Comparison of ENCODE assay signal across 12 cellular contexts in the genomic region with DNA sequence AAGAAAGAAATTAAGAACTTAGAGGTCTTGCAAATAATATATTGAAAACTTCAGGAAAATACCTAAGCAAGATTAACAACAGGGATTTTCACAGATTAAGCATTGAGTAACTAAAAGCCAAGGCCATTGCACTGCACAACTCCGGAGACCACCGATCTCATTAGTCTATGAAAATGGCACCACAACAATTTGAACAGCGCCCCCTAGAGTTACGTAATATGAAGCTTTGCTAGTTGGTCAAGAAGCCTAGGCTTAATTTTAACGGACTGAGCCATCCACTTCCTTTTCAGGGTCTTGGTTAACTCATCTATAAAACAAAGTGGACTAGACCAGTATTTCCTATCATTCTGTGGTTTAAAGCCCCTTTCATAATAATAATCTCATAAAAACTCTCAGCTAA. TPM values are rescaled to one million over a fixed set of nuclear protein-coding genes. Genes with fewer than 3 reads are reported as not detected.
A peak's percentile ranks its signal among the peaks of the same experiment; 100 is the strongest.
DNase-seq lines count a peak whose midpoint lies in the region; ATAC-seq and TF ChIP-seq lines count a peak whose summit lies in the region.
"Had no signal": no experiment of that assay in that cellular context is flagged by ENCODE, and none has a peak within 500 bp of the region (broad histone marks: within the 10 kb centered on the region; RNA-seq: fewer than 3 reads in every experiment).

No MANE protein-coding gene starts in this region.

- no peak for TF ChIP-seq POLR2A in esophagus muscularis mucosa (IDR thresholded peaks at IDR 0.05; ENCODE audit: low read depth)

- BruUV-seq in PC-3 (replicated peaks; lab: Mats Ljungman, UMichigan), result no TSS peak

- H3K4me2 ChIP-seq in PC-3 (ENCODE audit: low read length), result no peak overlapping the region

- H2AFZ ChIP-seq in PC-3 (ENCODE audit: low read length), result no peak overlapping the region

- no peaks in the 10 kb centered on the region for H3K9me2 ChIP-seq in PC-3 (replicated peaks; ENCODE audit: low read length)

- H3K9me3 ChIP-seq in PC-3 (ENCODE audit: low read length) (no peaks in the 10 kb centered on the region), esophagus muscularis mucosa (no peaks in the 10 kb centered on the region)
- H3K9me3 ChIP-seq: ascending aorta, uterus had no signal

- H4K20me1 ChIP-seq in PC-3 (ENCODE audit: low read length), result no peaks in the 10 kb centered on the region

- H3K27me3 ChIP-seq in PC-3 (ENCODE audit: low read length), result no peaks in the 10 kb centered on the region
- H3K27me3 ChIP-seq in esophagus muscularis mucosa, result no peaks in the 10 kb centered on the region
- H3K27me3 ChIP-seq: ascending aorta, uterus had no signal

- WGBS in esophagus muscularis mucosa, result 82% methylated on average over 5 of the region's 5 CpGs

- POLR2A ChIA-PET in PC-3 (lab: Charles Lee; ENCODE audit: unreplicated experiment), result no interaction called here

- no peak for TF ChIP-seq EP300 in esophagus muscularis mucosa (IDR thresholded peaks at IDR 0.05)

- DNase-seq in AG09319 (ENCODE audit: extremely low read depth, low read depth) (no peak), GM20000 (ENCODE audit: low spot score) (no peak), PC-3 (peak; percentile 6), fibroblast of villous mesenchyme (ENCODE audit: low read depth) (peak; percentile 42), esophagus muscularis mucosa (ENCODE audit: extremely low spot score) (no peak), dedifferentiated amniotic fluid mesenchymal stem cell (ENCODE audit: extremely low spot score) (no peak), OCI-M2 (lab: John Stamatoyannopoulos, UW; ENCODE audit: unreplicated experiment) (no peak), DMS153 treated with DMSO at 0.1 percent for 48 hours (lab: John Stamatoyannopoulos, UW; ENCODE audit: unreplicated experiment) (no peak)
- DNase-seq: head of caudate nucleus, uterus had no signal

- H3F3A ChIP-seq in PC-3 (ENCODE audit: low read length, unreplicated experiment), result no peaks in the 10 kb centered on the region

- no peaks in the 10 kb centered on the region for H3K36me3 ChIP-seq in PC-3 (ENCODE audit: low read depth, low read length)
- no peaks in the 10 kb centered on the region for H3K36me3 ChIP-seq in esophagus muscularis mucosa
- H3K36me3 ChIP-seq: ascending aorta, uterus had no signal

- intact Hi-C loops in PC-3 (cut with micrococcal nuclease) (no loop called here), esophagus muscularis mucosa (cut with DNase I) (no loop called here)

- H3K4me1 ChIP-seq in PC-3 (ENCODE audit: insufficient read depth, low read length), result no peaks in the 10 kb centered on the region
- peaks cover 0 to 4% (median 1%) of the 10 kb centered on the region in 4 donors for H3K4me1 ChIP-seq in esophagus muscularis mucosa
- H3K4me1 ChIP-seq: ascending aorta, uterus had no signal

- no peaks in the 10 kb centered on the region for H3K79me2 ChIP-seq in PC-3 (ENCODE audit: low read length)

- H3K4me3 ChIP-seq in PC-3 (ENCODE audit: low read length), result no peak overlapping the region
- no peak overlapping the region for H3K4me3 ChIP-seq in fibroblast of villous mesenchyme (ENCODE audit: low read depth, low read length)
- no peak overlapping the region for H3K4me3 ChIP-seq in esophagus muscularis mucosa
- H3K4me3 ChIP-seq: ascending aorta, SK-N-MC, uterus had no signal

- H3K27ac ChIP-seq in PC-3 (ENCODE audit: low read length) (no peak overlapping the region), esophagus muscularis mucosa (replicated peaks in 1 of 4) (no peak overlapping the region)
- H3K27ac ChIP-seq: ascending aorta, SK-N-MC, uterus had no signal

- ATAC-seq in PC-3, result no peak

- TF ChIP-seq CTCF in AG09319 (IDR thresholded peaks at IDR 0.05; ENCODE audit: low read depth, low read length) (peak; percentile 15), GM20000 (IDR thresholded peaks at IDR 0.05; ENCODE audit: extremely low read depth, missing control alignments) (peak; percentile 9), PC-3 (conservative IDR thresholded peaks at IDR 0.05; ENCODE audit: low read depth, low read length) (peak; percentile 69), fibroblast of villous mesenchyme (IDR thresholded peaks at IDR 0.05; ENCODE audit: insufficient read depth, low read depth, low read length) (peak; percentile 39), esophagus muscularis mucosa (IDR thresholded peaks at IDR 0.05) (peak in 1 of 3 experiments; percentile 16)

- no peak overlapping the region for H3K9ac ChIP-seq in PC-3 (ENCODE audit: low read length)

- CTCF ChIA-PET in PC-3 (lab: Charles Lee), result interaction anchor here (0.6 kb wide), 1 partner anchor 35 kb away, joined by 3 read pairs; no protein-coding TSS in a partner anchor

RNA-seq across cellular contexts. Expression of a gene that starts 24.8 kb away (rescaled TPM):
- total RNA-seq in PC-3 (2014; rRNA removed), result not detected in 2 replicates
- not detected in 2 replicates for total RNA-seq in fibroblast of villous mesenchyme
- total RNA-seq in esophagus muscularis mucosa, result not detected
- total RNA-seq: ascending aorta had no signal

RNA-seq across cellular contexts. Expression of a gene that starts 57.7 kb away (rescaled TPM):
- total RNA-seq in PC-3 (2014; rRNA removed) (7.3 and 8.3 TPM in 2 replicates), fibroblast of villous mesenchyme (18.0 and 19.4 TPM in 2 replicates), esophagus muscularis mucosa (10 to 100 TPM; 12.4 to 21.1 (median 18.5) TPM)

Comparison
In these comparisons a context has a peak if more than half of its experiments do, and no peak if none do; other contexts are left out.
1. DNase-seq: peak in PC-3 (single experiment) and fibroblast of villous mesenchyme (single experiment); none in AG09319 (single experiment), GM20000 (single experiment), esophagus muscularis mucosa (single experiment), dedifferentiated amniotic fluid mesenchymal stem cell (single experiment), OCI-M2 (single experiment) and DMS153 treated with DMSO at 0.1 percent for 48 hours (single experiment).